In genomic region chr18:7784171-7784570, GRCh38 we compare ENCODE assay signal across 22 cellular contexts.
DNase-seq lines count a peak whose midpoint lies in the region; ATAC-seq, FAIRE-seq and TF ChIP-seq lines count a peak whose summit lies in the region.
"Had no signal": no experiment of that assay in that cellular context is flagged by ENCODE, and none has a peak within 500 bp of the region (broad histone marks: within the 10 kb centered on the region; RNA-seq: fewer than 3 reads in every experiment).

No MANE protein-coding gene starts in this region.

- no peak for ATAC-seq in activated CD4-positive, CD25-positive, alpha-beta regulatory T cell treated with anti-CD3 and anti-CD28 coated beads, Interleukin-2, amount 50 U/mL, for 24 hours
- no peak for ATAC-seq in activated T-cell treated with anti-CD3 and anti-CD28 coated beads, Interleukin-2, amount 50 U/mL, for 72 hours (replicated peaks in 1 of 2)
- ATAC-seq: HCT116, heart left ventricle, mucosa of descending colon, Right ventricle myocardium inferior had no signal

- no peaks in the 10 kb centered on the region for H3K36me3 Mint-ChIP-seq in activated T-cell treated with anti-CD3 and anti-CD28 coated beads, Interleukin-2, amount 50 U/mL, for 72 hours (ENCODE audit: insufficient read depth in 2 of 2)
- H3K36me3 Mint-ChIP-seq: activated naive CD4-positive, alpha-beta T cell treated with anti-CD3 and anti-CD28 coated beads, Interleukin-2, amount 10 ng/mL, durations not matched to agents 7 days and 5 days had no signal

- H3K27ac Mint-ChIP-seq in activated T-cell treated with anti-CD3 and anti-CD28 coated beads, Interleukin-2, amount 50 U/mL, for 72 hours, result no peak overlapping the region
- H3K27ac Mint-ChIP-seq: activated naive CD4-positive, alpha-beta T cell treated with anti-CD3 and anti-CD28 coated beads, Interleukin-2, amount 10 ng/mL, durations not matched to agents 7 days and 5 days had no signal

- peak; percentile 53 for DNase-seq in DMS53 (lab: John Stamatoyannopoulos, UW)
- DNase-seq in NCI-H146 (lab: John Stamatoyannopoulos, UW), result peak; percentile 71
- DNase-seq in bronchial epithelial cell (ENCODE audit: low read depth), result peak; percentile 13
- no peak for DNase-seq in mesenchymal stem cell
- DNase-seq in activated T-cell treated with anti-CD3 and anti-CD28 coated beads, Interleukin-2, amount 50 U/mL, for 72 hours, result no peak
- no peak for DNase-seq in RKO (ENCODE audit: low spot score)
- DNase-seq: activated CD4-positive, alpha-beta T cell treated with anti-CD3 and anti-CD28 coated beads for 1 hour; activated naive CD4-positive, alpha-beta T cell treated with anti-CD3 and anti-CD28 coated beads, Interleukin-2, amount 10 ng/mL, durations not matched to agents 7 days and 5 days; amygdala; caudate nucleus; dorsolateral prefrontal cortex; heart left ventricle; KBM-7; mucosa of descending colon; NCI-H1694 treated with DMSO at 0.1 percent for 48 hours; NCI-H524; posterior cingulate gyrus had no signal

- WGBS in mesenchymal stem cell, result 91% methylated on average over 4 of the region's 4 CpGs

- no peak overlapping the region for H3K9ac ChIP-seq in mesenchymal stem cell (ENCODE audit: low read length)

- no peaks in the 10 kb centered on the region for H3K9me3 ChIP-seq in mesenchymal stem cell (ENCODE audit: control insufficient read depth, low read length)
- H3K9me3 ChIP-seq: mucosa of descending colon had no signal

- H3K4me3 ChIP-seq in bronchial epithelial cell (ENCODE audit: low read depth, low read length), result no peak overlapping the region
- H3K4me3 ChIP-seq in mesenchymal stem cell (ENCODE audit: insufficient read depth in 1 of 2, low read depth in 1 of 2, low read length in 2 of 2), result no peak overlapping the region
- H3K4me3 ChIP-seq: dorsolateral prefrontal cortex, heart left ventricle, mucosa of descending colon had no signal

- peaks cover 13% of the 10 kb centered on the region for H3K4me1 ChIP-seq in mesenchymal stem cell (ENCODE audit: control insufficient read depth, insufficient read depth, low read depth, low read length)

- H3K4me2 ChIP-seq in mesenchymal stem cell (ENCODE audit: low read length, poor library complexity, severe bottlenecking), result no peak overlapping the region

- H3K18ac ChIP-seq in mesenchymal stem cell (ENCODE audit: low read depth in 1 of 2, low read length in 2 of 2), result no peak overlapping the region

- H3K14ac ChIP-seq in mesenchymal stem cell (ENCODE audit: low read length in 2 of 2), result no peak overlapping the region

- H4K91ac ChIP-seq in mesenchymal stem cell (ENCODE audit: low read length), result no peak overlapping the region

- H2BK5ac ChIP-seq in mesenchymal stem cell (ENCODE audit: low read depth, low read length, poor library complexity, severe bottlenecking), result no peak overlapping the region

- peaks cover 25% of the 10 kb centered on the region for H3K79me1 ChIP-seq in mesenchymal stem cell (replicated peaks; ENCODE audit: low read length, poor library complexity, severe bottlenecking)

- H2AK5ac ChIP-seq in mesenchymal stem cell (ENCODE audit: low read length, severe bottlenecking), result no peak overlapping the region

- H2BK12ac ChIP-seq in mesenchymal stem cell (ENCODE audit: low read length in 2 of 2), result no peak overlapping the region

- H3K36me3 ChIP-seq in bronchial epithelial cell (ENCODE audit: control insufficient read depth, insufficient read depth, low read length), result no peaks in the 10 kb centered on the region
- H3K36me3 ChIP-seq in mesenchymal stem cell (ENCODE audit: control insufficient read depth in 1 of 2, insufficient read depth in 2 of 2, low read depth in 1 of 2, low read length in 2 of 2), result no peaks in the 10 kb centered on the region
- H3K36me3 ChIP-seq: heart left ventricle had no signal

- no peak for TF ChIP-seq CTCF in bronchial epithelial cell (IDR thresholded peaks at IDR 0.05; ENCODE audit: insufficient read depth, low read length, severe bottlenecking)

- H3K27ac ChIP-seq in mesenchymal stem cell (ENCODE audit: low read length, poor library complexity, severe bottlenecking), result peak overlapping the region; percentile 40
- H3K27ac ChIP-seq: C4-2B, dorsolateral prefrontal cortex, heart left ventricle had no signal

- no peak overlapping the region for H2AFZ ChIP-seq in mesenchymal stem cell (ENCODE audit: low read depth, low read length)

- no peak overlapping the region for H3K4me3 Mint-ChIP-seq in activated T-cell treated with anti-CD3 and anti-CD28 coated beads, Interleukin-2, amount 50 U/mL, for 72 hours
- H3K4me3 Mint-ChIP-seq: activated naive CD4-positive, alpha-beta T cell treated with anti-CD3 and anti-CD28 coated beads, Interleukin-2, amount 10 ng/mL, durations not matched to agents 7 days and 5 days had no signal

- H2BK120ac ChIP-seq in mesenchymal stem cell (ENCODE audit: low read depth, low read length), result no peak overlapping the region

- no peak overlapping the region for H2BK15ac ChIP-seq in mesenchymal stem cell (ENCODE audit: low read depth, poor library complexity, severe bottlenecking)

- H3K4ac ChIP-seq in mesenchymal stem cell (ENCODE audit: low read depth in 1 of 2, low read length in 2 of 2), result no peak overlapping the region

- FAIRE-seq in bronchial epithelial cell (lab: Jason Lieb, UNC), result no peak
- FAIRE-seq: GM18507 had no signal

- H4K8ac ChIP-seq in mesenchymal stem cell (ENCODE audit: low read length), result no peak overlapping the region

- H3K23ac ChIP-seq in mesenchymal stem cell (ENCODE audit: low read length in 2 of 2), result no peak overlapping the region

- H3K27me3 Mint-ChIP-seq in activated T-cell treated with anti-CD3 and anti-CD28 coated beads, Interleukin-2, amount 50 U/mL, for 72 hours (ENCODE audit: low read depth), result no peaks in the 10 kb centered on the region
- H3K27me3 Mint-ChIP-seq: activated naive CD4-positive, alpha-beta T cell treated with anti-CD3 and anti-CD28 coated beads, Interleukin-2, amount 10 ng/mL, durations not matched to agents 7 days and 5 days had no signal

- H3K27me3 ChIP-seq in bronchial epithelial cell (ENCODE audit: control insufficient read depth, insufficient read depth, low read length), result no peaks in the 10 kb centered on the region
- H3K27me3 ChIP-seq in mesenchymal stem cell (ENCODE audit: control insufficient read depth in 1 of 2, insufficient read depth in 1 of 2, low read length in 2 of 2), result no peaks in the 10 kb centered on the region
- H3K27me3 ChIP-seq: heart left ventricle had no signal

- no peaks in the 10 kb centered on the region for H3K4me1 Mint-ChIP-seq in activated T-cell treated with anti-CD3 and anti-CD28 coated beads, Interleukin-2, amount 50 U/mL, for 72 hours (ENCODE audit: low read depth)
- H3K4me1 Mint-ChIP-seq: activated naive CD4-positive, alpha-beta T cell treated with anti-CD3 and anti-CD28 coated beads, Interleukin-2, amount 10 ng/mL, durations not matched to agents 7 days and 5 days had no signal

- H3K9me3 Mint-ChIP-seq in activated T-cell treated with anti-CD3 and anti-CD28 coated beads, Interleukin-2, amount 50 U/mL, for 72 hours, result no peaks in the 10 kb centered on the region
- H3K9me3 Mint-ChIP-seq: activated naive CD4-positive, alpha-beta T cell treated with anti-CD3 and anti-CD28 coated beads, Interleukin-2, amount 10 ng/mL, durations not matched to agents 7 days and 5 days had no signal

Comparison
In these comparisons a context has a peak if more than half of its experiments do, and no peak if none do; other contexts are left out.
1. DNase-seq: peak in DMS53 (single experiment), NCI-H146 (single experiment) and bronchial epithelial cell (single experiment); none in mesenchymal stem cell (single experiment), activated T-cell treated with anti-CD3 and anti-CD28 coated beads, Interleukin-2, amount 50 U/mL, for 72 hours (0 of 2) and RKO (single experiment).